Comparison of ENCODE assay signal across 10 cellular contexts in the genomic region with DNA sequence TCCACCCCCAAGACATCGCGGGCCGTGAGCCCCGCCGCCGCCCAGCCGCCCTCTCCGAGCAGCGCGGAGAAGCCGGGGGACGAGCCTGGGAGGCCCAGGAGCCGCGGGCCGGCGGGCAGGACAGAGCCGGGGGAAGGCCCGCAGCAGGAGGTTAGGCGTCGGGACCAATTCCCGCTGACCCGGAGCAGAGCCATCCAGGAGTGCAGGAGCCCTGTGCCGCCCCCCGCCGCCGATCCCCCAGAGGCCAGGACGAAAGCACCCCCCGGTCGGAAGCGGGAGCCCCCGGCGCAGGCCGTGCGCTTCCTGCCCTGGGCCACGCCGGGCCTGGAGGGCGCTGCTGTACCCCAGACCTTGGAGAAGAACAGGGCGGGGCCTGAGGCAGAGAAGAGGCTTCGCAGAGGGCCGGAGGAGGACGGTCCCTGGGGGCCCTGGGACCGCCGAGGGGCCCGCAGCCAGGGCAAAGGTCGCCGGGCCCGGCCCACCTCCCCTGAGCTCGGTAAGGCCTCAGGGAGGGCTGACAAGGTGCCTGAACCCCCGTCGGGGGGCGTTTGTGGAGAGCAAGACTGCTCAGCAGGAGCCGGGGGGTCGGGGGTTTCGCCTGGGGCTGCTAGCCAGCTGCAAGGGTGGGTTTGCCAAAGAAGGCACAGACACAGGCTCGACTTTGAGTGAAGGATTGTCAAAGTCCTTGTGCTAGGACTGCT. TPM values are rescaled to one million over a fixed set of nuclear protein-coding genes. Genes with fewer than 3 reads are reported as not detected.
DNase-seq lines count a peak whose midpoint lies in the region; ATAC-seq lines count a peak whose summit lies in the region.
"Had no signal": no experiment of that assay in that cellular context is flagged by ENCODE, and none has a peak within 500 bp of the region (broad histone marks: within the 10 kb centered on the region; RNA-seq: fewer than 3 reads in every experiment).

No MANE protein-coding gene starts in this region.

- H3K36me3 ChIP-seq in aorta (ENCODE audit: control insufficient read depth in 1 of 2, insufficient read depth in 2 of 2, low read length in 1 of 2), result peaks cover 0 to 4% of the 10 kb centered on the region in 2 donors

- peaks cover 0 to 4% of the 10 kb centered on the region in 2 donors for H3K4me1 ChIP-seq in aorta (ENCODE audit: control insufficient read depth in 1 of 2, insufficient read depth in 2 of 2, low read length in 2 of 2)

- peak; percentile 19 for DNase-seq in stimulated activated CD4-positive, alpha-beta T cell treated with anti-CD3 and anti-CD28 coated beads, Interleukin-4, amount 100 ng/mL, for 1 hour
- DNase-seq in stimulated activated CD4-positive, alpha-beta T cell treated with anti-CD3 and anti-CD28 coated beads, Interleukin-2, amount 100 ng/mL, for 48 hours, result no peak
- DNase-seq in iPS-NIHi11 (ENCODE audit: low spot score) (peak; percentile 89), aorta (peak in 1 of 2 donors; percentile 42)
- DNase-seq: EL, NCI-H187 had no signal

- intact Hi-C loops in aorta (cut with DNase I), result loop anchor here in 1 of 2 donors (5.0 kb wide), 1 partner anchor 48 kb away; a partner anchor contains a TSS

- no peaks in the 10 kb centered on the region for H3K27me3 ChIP-seq in aorta (ENCODE audit: control insufficient read depth in 1 of 2, insufficient read depth in 2 of 2, low read length in 1 of 2)

- H3K4me3 ChIP-seq in aorta (ENCODE audit: low read length in 2 of 2), result peak overlapping the region in 1 of 2 donors; percentile 11

- WGBS in aorta, 2 donors, result 48 to 53% methylated on average over 44 to 55 of the region's 55 CpGs

- H3K9me3 ChIP-seq in aorta (ENCODE audit: control insufficient read depth, low read length), result no peaks in the 10 kb centered on the region

- H3K27ac ChIP-seq in aorta (ENCODE audit: low read depth in 1 of 2, low read length in 2 of 2), result peak overlapping the region; percentile 43 to 93

- no peak for ATAC-seq in aorta (ENCODE audit: low FRiP score)
- no peak for ATAC-seq in HG03378 (IDR thresholded peaks at IDR 0.05; ENCODE audit: unreplicated experiment)
- no peak for ATAC-seq in GM18868 (IDR thresholded peaks at IDR 0.05; ENCODE audit: unreplicated experiment)

RNA-seq across cellular contexts. Expression of a gene that starts 14.3 kb away (rescaled TPM):
- total RNA-seq in aorta, result 100 to 1,000 TPM; 261 to 453 TPM
- 1,000 to 10,000 TPM in 1 of 2 donors, 10 to 100 TPM in 1; 81.6 to 1,108 TPM for polyA plus RNA-seq in aorta

RNA-seq across cellular contexts. Expression of a gene that starts 30.7 kb away (rescaled TPM):
- total RNA-seq in aorta, result 100 to 1,000 TPM; 282 to 314 TPM
- 100 to 1,000 TPM in 1 of 2 donors, 10 to 100 TPM in 1; 22.5 to 145 TPM for polyA plus RNA-seq in aorta
- total RNA-seq: endothelial cell of umbilical vein, HT1080 had no signal
- polyA plus RNA-seq: endothelial cell of umbilical vein had no signal

RNA-seq across cellular contexts. Expression of a gene that starts 49.8 kb away (rescaled TPM):
- total RNA-seq in aorta, result 10 to 100 TPM; 38.5 to 42.3 TPM
- polyA plus RNA-seq in aorta, result 100 to 1,000 TPM in 1 of 2 donors, 10 to 100 TPM in 1; 17.0 to 135 TPM

Comparison
In these comparisons a context has a peak if more than half of its experiments do, and no peak if none do; other contexts are left out.
1. DNase-seq: peak in stimulated activated CD4-positive, alpha-beta T cell treated with anti-CD3 and anti-CD28 coated beads, Interleukin-4, amount 100 ng/mL, for 1 hour (single experiment) and iPS-NIHi11 (single experiment); none in stimulated activated CD4-positive, alpha-beta T cell treated with anti-CD3 and anti-CD28 coated beads, Interleukin-2, amount 100 ng/mL, for 48 hours (0 of 2).